Comparison of ENCODE assay signal across 34 cellular contexts in the genomic region with DNA sequence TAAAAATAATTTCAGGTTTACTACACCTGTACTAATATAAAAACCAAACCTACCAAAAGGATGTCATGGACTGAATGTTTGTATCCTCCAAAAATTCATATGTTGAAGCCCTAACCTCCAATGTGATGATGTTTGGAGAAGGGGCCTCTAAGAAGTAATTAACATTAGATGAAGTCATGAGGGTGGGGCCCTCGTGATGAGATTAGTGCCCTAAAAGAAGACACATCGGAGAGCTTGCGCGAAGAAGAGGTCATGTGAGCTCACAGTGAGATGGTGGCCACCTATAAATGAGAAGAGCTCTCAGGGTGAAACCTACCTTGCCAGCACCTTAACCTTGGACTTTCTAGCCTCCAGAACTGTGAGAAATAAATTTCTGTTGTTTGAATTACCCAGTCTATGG.
"Had no signal": no experiment of that assay in that cellular context is flagged by ENCODE, and none has a peak within 500 bp of the region (broad histone marks: within the 10 kb centered on the region; RNA-seq: fewer than 3 reads in every experiment).

No MANE protein-coding gene starts in this region.

- H3K4me3 ChIP-seq: adrenal gland, ascending aorta, body of pancreas, breast epithelium, cardiac muscle cell had no signal

- H3K36me3 ChIP-seq: adrenal gland, ascending aorta, brain microvascular endothelial cell, breast epithelium, cardiac muscle cell had no signal

- H3K4me1 ChIP-seq: breast epithelium had no signal

- H3K27me3 ChIP-seq: adrenal gland, ascending aorta, body of pancreas, brain microvascular endothelial cell, breast epithelium, cardiac muscle cell had no signal

- ATAC-seq: activated naive CD4-positive, alpha-beta T cell treated with anti-CD3 and anti-CD28 coated beads, Interleukin-2, amount 50 U/mL, for 72 hours; activated naive CD8-positive, alpha-beta T cell treated with anti-CD3 and anti-CD28 coated beads, Interleukin-2, amount 50 U/mL, for 24 hours; activated T-cell treated with anti-CD3 and anti-CD28 coated beads, Interleukin-2, amount 50 U/mL, for 4 hours; activated T-cell treated with anti-CD3 and anti-CD28 coated beads, Interleukin-2, amount 50 U/mL, for 72 hours; activated T-helper 17 cell treated with anti-CD3 and anti-CD28 coated beads, Interleukin-2, amount 50 U/mL, for 72 hours; body of pancreas had no signal

- H3K9me3 ChIP-seq: adrenal gland, body of pancreas, breast epithelium had no signal

- FAIRE-seq: astrocyte, bronchial epithelial cell had no signal

- DNase-seq: activated effector memory CD4-positive, alpha-beta T cell treated with anti-CD3 and anti-CD28 coated beads, Interleukin-2, amount 50 U/mL, for 16 hours; activated effector memory CD4-positive, alpha-beta T cell treated with Interleukin-2 at 50 U/mL for 16 hours; activated gamma-delta T cell; activated gamma-delta T cell treated with Interleukin-2 at 50 U/mL for 16 hours; activated naive CD4-positive, alpha-beta T cell; activated naive CD4-positive, alpha-beta T cell treated with anti-CD3 and anti-CD28 coated beads for 36 hours; activated naive CD4-positive, alpha-beta T cell treated with anti-CD3 and anti-CD28 coated beads, Interleukin-2, amount 10 ng/mL, durations not matched to agents 7 days and 5 days; activated naive CD4-positive, alpha-beta T cell treated with anti-CD3 and anti-CD28 coated beads, Interleukin-2, amount 50 U/mL, for 16 hours; activated naive CD4-positive, alpha-beta T cell treated with Interleukin-2 at 50 U/mL for 16 hours; activated naive CD8-positive, alpha-beta T cell treated with anti-CD3 and anti-CD28 coated beads for 36 hours; activated naive CD8-positive, alpha-beta T cell treated with anti-CD3 and anti-CD28 coated beads, Interleukin-2, amount 10 ng/mL, durations not matched to agents 7 days and 5 days; activated naive CD8-positive, alpha-beta T cell treated with anti-CD3 and anti-CD28 coated beads, Interleukin-2, amount 50 U/mL, for 24 hours; activated T-cell treated with anti-CD3 and anti-CD28 coated beads, Interleukin-2, amount 50 U/mL, for 1 hour; activated T-cell treated with anti-CD3 and anti-CD28 coated beads, Interleukin-2, amount 50 U/mL, for 24 hours; activated T-cell treated with anti-CD3 and anti-CD28 coated beads, Interleukin-2, amount 50 U/mL, for 4 hours; activated T-cell treated with anti-CD3 and anti-CD28 coated beads, Interleukin-2, amount 50 U/mL, for 48 hours; activated T-cell treated with anti-CD3 and anti-CD28 coated beads, Interleukin-2, amount 50 U/mL, for 72 hours; adrenal gland; amniotic stem cell; amygdala; anterior cingulate cortex; aorta; body of pancreas; brain microvascular endothelial cell; caudate nucleus; central memory CD4-positive, alpha-beta T cell; cerebellar nuclear complex had no signal

- H3K27ac ChIP-seq: adrenal gland, ascending aorta, body of pancreas, brain microvascular endothelial cell, breast epithelium, cardiac muscle cell had no signal
